In genomic region chr6:13941902-13942301, GRCh38 we compare ENCODE assay signal across 21 cellular contexts. TPM values are rescaled to one million over a fixed set of nuclear protein-coding genes. Genes with fewer than 3 reads are reported as not detected.
DNase-seq lines count a peak whose midpoint lies in the region; ATAC-seq, FAIRE-seq and TF ChIP-seq lines count a peak whose summit lies in the region.
"Had no signal": no experiment of that assay in that cellular context is flagged by ENCODE, and none has a peak within 500 bp of the region (broad histone marks: within the 10 kb centered on the region; RNA-seq: fewer than 3 reads in every experiment).

No MANE protein-coding gene starts in this region.

- CTCF ChIA-PET in HEK293 (lab: Yijun Ruan, JAX) (no interaction called here), K562 (lab: Yijun Ruan, JAX; ENCODE audit: low intra/inter-chr PET ratio) (no interaction called here)

- H2AFZ ChIP-seq in K562 (ENCODE audit: low read depth, low read length), result no peak overlapping the region

- BruUV-seq in K562 (replicated peaks; lab: Mats Ljungman, UMichigan), result no TSS peak

- H3K36me3 ChIP-seq in HEK293 (ENCODE audit: control insufficient read depth in 2 of 2, insufficient read depth in 1 of 2, low read length in 2 of 2) (no peaks in the 10 kb centered on the region), K562 (ENCODE audit: control insufficient read depth, insufficient read depth, low read length) (no peaks in the 10 kb centered on the region)
- H3K36me3 ChIP-seq: BE2C had no signal

- no peak for TF ChIP-seq CTCF in HEK293 (tag by site-specific recombination; IDR thresholded peaks at IDR 0.05)
- TF ChIP-seq CTCF in K562 (IDR thresholded peaks at IDR 0.05 in 2 of 3, conservative IDR thresholded peaks at IDR 0.05 in 1 of 3; ENCODE audit: insufficient read depth in 2 of 3, low read depth in 1 of 3, low read length in 3 of 3), result no peak
- TF ChIP-seq CTCF in omental fat pad (IDR thresholded peaks at IDR 0.05), result no peak

- DNase-seq in ELR (ENCODE audit: low read depth) (peak; percentile 6), NCI-H69 (lab: John Stamatoyannopoulos, UW) (peak; percentile 20), K562 (ENCODE audit: extremely low read depth in 1 of 4, low spot score in 3 of 4) (peak in 1 of 4 experiments; percentile 30), UCSD-AML1 (lab: John Stamatoyannopoulos, UW; ENCODE audit: unreplicated experiment) (no peak), right cardiac atrium (no peak), omental fat pad (ENCODE audit: low spot score) (no peak)
- DNase-seq: BE2C; C1 segment of cervical spinal cord; Caco-2; CD4-positive, CD25-positive, alpha-beta regulatory T cell; CD8-positive, alpha-beta memory T cell; DMS79; GF-D8; GOT3; H7; IMR-90; KBM-7 had no signal

- H3K27me3 ChIP-seq in K562 (ENCODE audit: control insufficient read depth in 2 of 2, insufficient read depth in 2 of 2, low read length in 2 of 2) (no peaks in the 10 kb centered on the region), right cardiac atrium (ENCODE audit: control insufficient read depth, insufficient read depth) (no peaks in the 10 kb centered on the region)
- H3K27me3 ChIP-seq: BE2C had no signal

- ATAC-seq in K562, result no peak
- no peak for ATAC-seq in HG02678 (IDR thresholded peaks at IDR 0.05; ENCODE audit: unreplicated experiment)
- ATAC-seq in right cardiac atrium, result no peak
- no peak for ATAC-seq in omental fat pad (ENCODE audit: low FRiP score)

- no peak for TF ChIP-seq POLR2A in K562 (conservative IDR thresholded peaks at IDR 0.05)

- no peak overlapping the region for H3K27ac ChIP-seq in HEK293 (ENCODE audit: extremely low read depth, low read depth, low read length)
- H3K27ac ChIP-seq in K562 (ENCODE audit: extremely low read depth, low read depth, low read length), result no peak overlapping the region
- no peak overlapping the region for H3K27ac ChIP-seq in right cardiac atrium (ENCODE audit: low read length)
- H3K27ac ChIP-seq: HL-60 had no signal

- FAIRE-seq in K562 (lab: Jason Lieb, UNC), result no peak
- FAIRE-seq: D721Med had no signal

- TF ChIP-seq RAD21 in K562 (CRISPR knock-in tag; conservative IDR thresholded peaks at IDR 0.05 in 1 of 2, IDR thresholded peaks at IDR 0.05 in 1 of 2), result peak in 1 of 2 experiments; percentile 40; a peak in 2 of 4 replicates

- H3K79me2 ChIP-seq in K562 (ENCODE audit: control insufficient read depth, insufficient read depth, low read length), result peaks cover 77% of the 10 kb centered on the region

- TF ChIP-seq EP300 in K562 (IDR thresholded peaks at IDR 0.05; ENCODE audit: low read length), result no peak

- no peaks in the 10 kb centered on the region for H4K20me1 ChIP-seq in K562 (replicated peaks; ENCODE audit: control insufficient read depth, insufficient read depth, low read length)

- no peaks in the 10 kb centered on the region for H3K9me1 ChIP-seq in K562 (ENCODE audit: control insufficient read depth, insufficient read depth, low read length)

- H3K4me2 ChIP-seq in K562 (ENCODE audit: insufficient read depth, low read length), result no peak overlapping the region

- H3K4me1 ChIP-seq in HEK293 (ENCODE audit: control insufficient read depth, insufficient read depth, low read length), result no peaks in the 10 kb centered on the region
- H3K4me1 ChIP-seq in K562 (replicated peaks in 1 of 2; ENCODE audit: control insufficient read depth in 2 of 2, insufficient read depth in 2 of 2, low read length in 2 of 2), result no peaks in the 10 kb centered on the region
- H3K4me1 ChIP-seq in right cardiac atrium (ENCODE audit: control insufficient read depth, insufficient read depth, low read length), result no peaks in the 10 kb centered on the region
- H3K4me1 ChIP-seq: BE2C, Caco-2 had no signal

- POLR2A ChIA-PET in HEK293 (lab: Yijun Ruan, JAX) (no interaction called here), K562 (lab: Yijun Ruan, JAX) (no interaction called here)

- H3K4me3 ChIP-seq in HEK293 (ENCODE audit: low read depth, low read length), result no peak overlapping the region
- no peak overlapping the region for H3K4me3 ChIP-seq in K562
- no peak overlapping the region for H3K4me3 ChIP-seq in right cardiac atrium (ENCODE audit: low read length)

- no peak overlapping the region for H3K9ac ChIP-seq in K562 (ENCODE audit: insufficient read depth in 1 of 2, low read depth in 2 of 2, low read length in 2 of 2)

- in situ Hi-C loops in K562 (cut with MboI), result no loop called here

- intact Hi-C loops in K562 (cut with micrococcal nuclease), result no loop called here
- intact Hi-C loops in right cardiac atrium (cut with DNase I), result no loop called here

- H3K9me3 ChIP-seq in HEK293 (ENCODE audit: control insufficient read depth, insufficient read depth, low read depth, low read length) (no peaks in the 10 kb centered on the region), K562 (replicated peaks; ENCODE audit: control insufficient read depth, insufficient read depth, low read depth, low read length) (peaks cover 17% of the 10 kb centered on the region), right cardiac atrium (ENCODE audit: control insufficient read depth, low read length) (no peaks in the 10 kb centered on the region)
- H3K9me3 ChIP-seq: BE2C had no signal

TF ChIP-seq in HEK293, 187 proteins besides CTCF, POLR2A, EP300 and RAD21 (continues in another document):
- no peak for TF ChIP-seq ZNF645 (tag by site-specific recombination; IDR thresholded peaks at IDR 0.05)
- no peak for TF ChIP-seq KLF16 (tag by site-specific recombination; IDR thresholded peaks at IDR 0.05)
- TF ChIP-seq ZNF830 (tag by site-specific recombination; IDR thresholded peaks at IDR 0.05; ENCODE audit: low read depth), result no peak
- no peak for TF ChIP-seq ZNF10 (tag by site-specific recombination; IDR thresholded peaks at IDR 0.05)
- peak; percentile 51 for TF ChIP-seq SETDB1 (IDR thresholded peaks at IDR 0.05; ENCODE audit: insufficient read length, low read length)
- TF ChIP-seq ZNF24 (tag by site-specific recombination; IDR thresholded peaks at IDR 0.05), result no peak

TF ChIP-seq in K562, 482 proteins besides CTCF, POLR2A, EP300 and RAD21 (continues in another document):
- TF ChIP-seq ZNF174 (CRISPR knock-in tag; IDR thresholded peaks at IDR 0.05), result no peak
- no peak for TF ChIP-seq BRF2 (IDR thresholded peaks at IDR 0.05; ENCODE audit: borderline replicate concordance, insufficient read depth, insufficient read length)
- peak in 1 of 2 experiments; percentile 100; a peak in 2 of 3 replicates for TF ChIP-seq CBX3 (IDR thresholded peaks at IDR 0.05; ENCODE audit: borderline replicate concordance in 1 of 2, low read length in 2 of 2)
- TF ChIP-seq BDP1 (IDR thresholded peaks at IDR 0.05; ENCODE audit: insufficient read depth, insufficient read length), result no peak
- TF ChIP-seq BCL6 (CRISPR knock-in tag; IDR thresholded peaks at IDR 0.05), result no peak
- no peak for TF ChIP-seq ZNF133 (CRISPR knock-in tag; IDR thresholded peaks at IDR 0.05)
- no peak for TF ChIP-seq YBX1 (IDR thresholded peaks at IDR 0.05)
- TF ChIP-seq ZNF253 (CRISPR knock-in tag; conservative IDR thresholded peaks at IDR 0.05), result no peak

RNA-seq across cellular contexts. Expression of gene RNF182, which starts 17.1 kb away (rescaled TPM):
- total RNA-seq in K562 (2011; cell fraction: chromatin; rRNA removed; ENCODE audit: low replicate concordance), result 15.1 and 19.5 TPM in 2 replicates
- total RNA-seq in K562 (2011; cell fraction: nucleolus; rRNA removed), result 6.7 and 7.6 TPM in 2 replicates
- 11.6 and 19.6 TPM in 2 replicates for total RNA-seq in K562 (2011; cell fraction: nucleoplasm; rRNA removed)
- 13.4 and 15.2 TPM in 2 replicates for total RNA-seq in K562 (2014; rRNA removed)
- 21.3 and 25.3 TPM in 2 replicates for total RNA-seq in K562 (2014; rRNA removed; fragmentation: Illumina TruSeq; extraction: Trizol)
- 13.6 and 15.6 TPM in 2 replicates for total RNA-seq in K562 (2015; rRNA removed; fragmentation: Illumina TruSeq; extraction: Trizol)
- total RNA-seq in K562 (2021), result 21.3 and 22.8 TPM in 2 replicates
- 19.7 and 25.2 TPM in 2 replicates for polyA plus RNA-seq in K562 (2011; rRNA removed)
- 17.0 TPM in 2 replicates for polyA plus RNA-seq in K562 (2011; cell fraction: cytosol; rRNA removed)
- polyA plus RNA-seq in K562 (2011; cell fraction: nucleus; rRNA removed), result 22.7 and 25.9 TPM in 2 replicates
- 7.3 and 14.1 TPM in 2 replicates for polyA plus RNA-seq in K562 (2012)
- polyA plus RNA-seq in K562 (2014; fragmentation: Illumina TruSeq; extraction: Trizol), result 21.9 and 22.0 TPM in 2 replicates
- polyA plus RNA-seq in K562 (2014; fragmentation: Nextera tagmentation; extraction: Ambion mirVana), result 10 to 100 TPM; 15.7 to 17.5 TPM
- polyA plus RNA-seq in K562 (2014; rRNA removed), result 12.0 and 12.8 TPM in 2 replicates
- polyA minus RNA-seq in K562 (2011; rRNA and poly(A)+ RNA removed), result 26.5 and 26.7 TPM in 2 replicates
- polyA minus RNA-seq in K562 (2011; cell fraction: cytosol; rRNA and poly(A)+ RNA removed), result 17.8 and 18.7 TPM in 2 replicates
- polyA minus RNA-seq in K562 (2011; cell fraction: nucleus; rRNA and poly(A)+ RNA removed), result 9.0 and 13.9 TPM in 2 replicates
- 1 to 10 TPM in 1 of 4 donors, under 1 TPM in 2, not detected in 1; 0.44 to 1.2 (median 0.57) TPM for total RNA-seq in right cardiac atrium
- 0.48 TPM for polyA plus RNA-seq in right cardiac atrium
- total RNA-seq in omental fat pad, result 1 to 10 TPM in 2 of 4 donors, under 1 TPM in 1, not detected in 1; 0.96 to 2.1 (median 1.9) TPM
- total RNA-seq: CD4-positive, CD25-positive, alpha-beta regulatory T cell; CD8-positive, alpha-beta memory T cell had no signal
- polyA plus RNA-seq: CD4-positive, CD25-positive, alpha-beta regulatory T cell; CD8-positive, alpha-beta memory T cell had no signal

Comparison
In these comparisons a context has a peak if more than half of its experiments do, and no peak if none do; other contexts are left out.
1. DNase-seq: peak in ELR (single experiment) and NCI-H69 (single experiment); none in UCSD-AML1 (single experiment), right cardiac atrium (0 of 3) and omental fat pad (single experiment).